Comparison of ENCODE assay signal across 11 cellular contexts in the genomic region with DNA sequence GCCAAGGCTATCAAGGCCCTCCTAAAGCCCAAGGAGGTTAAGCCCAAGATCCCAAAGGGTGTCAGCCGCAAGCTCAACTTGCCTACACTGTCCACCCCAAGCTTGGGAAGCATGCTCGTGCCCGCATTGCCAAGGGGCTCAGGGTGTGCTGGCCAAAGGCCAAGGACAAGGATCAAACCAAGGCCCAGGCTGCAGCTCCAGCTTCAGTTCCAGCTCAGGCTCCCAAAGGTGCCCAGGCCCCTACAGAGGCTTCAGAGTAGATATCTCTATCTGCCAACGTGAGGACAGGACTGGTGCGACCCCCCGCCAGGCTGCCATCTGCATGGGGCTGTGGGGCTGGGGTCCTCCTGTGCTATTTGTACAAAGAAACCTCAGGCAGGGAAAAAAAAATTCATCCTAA. TPM values are rescaled to one million over a fixed set of nuclear protein-coding genes. Genes with fewer than 3 reads are reported as not detected.
A peak's percentile ranks its signal among the peaks of the same experiment; 100 is the strongest.
DNase-seq lines count a peak whose midpoint lies in the region; ATAC-seq and TF ChIP-seq lines count a peak whose summit lies in the region.
"Had no signal": no experiment of that assay in that cellular context is flagged by ENCODE, and none has a peak within 500 bp of the region (broad histone marks: within the 10 kb centered on the region; RNA-seq: fewer than 3 reads in every experiment).

No MANE protein-coding gene starts in this region.

- peaks cover 6% of the 10 kb centered on the region for H3K36me3 Mint-ChIP-seq in activated naive CD8-positive, alpha-beta T cell
- peaks cover 15% of the 10 kb centered on the region for H3K36me3 Mint-ChIP-seq in activated naive CD8-positive, alpha-beta T cell treated with anti-CD3 and anti-CD28 coated beads for 36 hours
- peaks cover 6% of the 10 kb centered on the region for H3K36me3 Mint-ChIP-seq in activated T-helper 1 cell treated with anti-CD3 and anti-CD28 coated beads, Interleukin-12 subunit alpha, Interleukin-12 subunit beta, Interleukin-2, Interleukin-4 antibody, amounts not matched to agents 30 ng/mL and 10 ng/mL and 1 ng/mL, durations not matched to agents 14 hours and 24 hours and 36 hours (ENCODE audit: low read depth)

- no peaks in the 10 kb centered on the region for H3K9me3 ChIP-seq in right atrium auricular region

- H3K36me3 ChIP-seq in right atrium auricular region, result no peaks in the 10 kb centered on the region

- H3K4me3 Mint-ChIP-seq in activated naive CD8-positive, alpha-beta T cell, result peak overlapping the region; percentile 5
- H3K4me3 Mint-ChIP-seq in activated naive CD8-positive, alpha-beta T cell treated with anti-CD3 and anti-CD28 coated beads for 36 hours, result no peak overlapping the region
- H3K4me3 Mint-ChIP-seq in activated T-helper 1 cell treated with anti-CD3 and anti-CD28 coated beads, Interleukin-12 subunit alpha, Interleukin-12 subunit beta, Interleukin-2, Interleukin-4 antibody, amounts not matched to agents 30 ng/mL and 10 ng/mL and 1 ng/mL, durations not matched to agents 14 hours and 24 hours and 36 hours, result peak overlapping the region; percentile 84

- DNase-seq in activated naive CD8-positive, alpha-beta T cell treated with anti-CD3 and anti-CD28 coated beads for 36 hours, result no peak
- no peak for DNase-seq in activated T-helper 1 cell treated with anti-CD3 and anti-CD28 coated beads, Interleukin-12 subunit alpha, Interleukin-12 subunit beta, Interleukin-2, Interleukin-4 antibody, amounts not matched to agents 30 ng/mL and 10 ng/mL and 1 ng/mL, durations not matched to agents 14 hours and 24 hours and 36 hours (ENCODE audit: low spot score)
- DNase-seq in right atrium auricular region (ENCODE audit: low spot score) (no peak), skeletal muscle cell (ENCODE audit: low read depth) (no peak), NOMO-1 (lab: John Stamatoyannopoulos, UW; ENCODE audit: unreplicated experiment in 2 of 2) (no peak), foreskin melanocyte (no peak)
- DNase-seq: activated CD4-positive, CD25-positive, alpha-beta regulatory T cell; NCI-H774; stimulated activated naive CD8-positive, alpha-beta T cell treated with anti-CD3 and anti-CD28 coated beads, Interleukin-15, amount 100 ng/mL, for 72 hours had no signal

- H3K27me3 ChIP-seq in right atrium auricular region, result no peaks in the 10 kb centered on the region

- peak overlapping the region; percentile 86 to 90 for H3K4me3 ChIP-seq in right atrium auricular region
- peak overlapping the region; percentile 10 for H3K4me3 ChIP-seq in skeletal muscle cell (ENCODE audit: low read depth, low read length)

- H3K4me1 Mint-ChIP-seq in activated naive CD8-positive, alpha-beta T cell (ENCODE audit: low read depth), result peaks cover 49% of the 10 kb centered on the region
- H3K4me1 Mint-ChIP-seq in activated naive CD8-positive, alpha-beta T cell treated with anti-CD3 and anti-CD28 coated beads for 36 hours, result peaks cover 41% of the 10 kb centered on the region
- peaks cover 54% of the 10 kb centered on the region for H3K4me1 Mint-ChIP-seq in activated T-helper 1 cell treated with anti-CD3 and anti-CD28 coated beads, Interleukin-12 subunit alpha, Interleukin-12 subunit beta, Interleukin-2, Interleukin-4 antibody, amounts not matched to agents 30 ng/mL and 10 ng/mL and 1 ng/mL, durations not matched to agents 14 hours and 24 hours and 36 hours (ENCODE audit: low read depth)

- TF ChIP-seq CTCF in right atrium auricular region (IDR thresholded peaks at IDR 0.05), result no peak

- H3K27me3 Mint-ChIP-seq in activated naive CD8-positive, alpha-beta T cell, result peaks cover 7% of the 10 kb centered on the region
- peaks cover 26% of the 10 kb centered on the region for H3K27me3 Mint-ChIP-seq in activated naive CD8-positive, alpha-beta T cell treated with anti-CD3 and anti-CD28 coated beads for 36 hours
- peaks cover 28% of the 10 kb centered on the region for H3K27me3 Mint-ChIP-seq in activated T-helper 1 cell treated with anti-CD3 and anti-CD28 coated beads, Interleukin-12 subunit alpha, Interleukin-12 subunit beta, Interleukin-2, Interleukin-4 antibody, amounts not matched to agents 30 ng/mL and 10 ng/mL and 1 ng/mL, durations not matched to agents 14 hours and 24 hours and 36 hours (ENCODE audit: insufficient read depth)

- peak overlapping the region; percentile 98 to 99 for H3K27ac ChIP-seq in right atrium auricular region

- no peak for ATAC-seq in GM18861 (IDR thresholded peaks at IDR 0.05; ENCODE audit: unreplicated experiment)
- ATAC-seq: stimulated activated naive CD8-positive, alpha-beta T cell treated with anti-CD3 and anti-CD28 coated beads, Interleukin-15, amount 100 ng/mL, for 72 hours had no signal

- peaks cover 0 to 25% of the 10 kb centered on the region in 2 donors for H3K4me1 ChIP-seq in right atrium auricular region

- intact Hi-C loops in activated T-helper 1 cell treated with anti-CD3 and anti-CD28 coated beads, Interleukin-12 subunit alpha, Interleukin-12 subunit beta, Interleukin-2, Interleukin-4 antibody, amounts not matched to agents 30 ng/mL and 10 ng/mL and 1 ng/mL, durations not matched to agents 14 hours and 24 hours and 36 hours (cut with micrococcal nuclease), result loop anchor here (5.0 to 10.0 kb wide), 4 partner anchors 528 to 1736 kb away; a partner anchor contains a TSS

- no peaks in the 10 kb centered on the region for H3K9me3 Mint-ChIP-seq in activated naive CD8-positive, alpha-beta T cell (ENCODE audit: low read depth)
- no peaks in the 10 kb centered on the region for H3K9me3 Mint-ChIP-seq in activated naive CD8-positive, alpha-beta T cell treated with anti-CD3 and anti-CD28 coated beads for 36 hours
- H3K9me3 Mint-ChIP-seq in activated T-helper 1 cell treated with anti-CD3 and anti-CD28 coated beads, Interleukin-12 subunit alpha, Interleukin-12 subunit beta, Interleukin-2, Interleukin-4 antibody, amounts not matched to agents 30 ng/mL and 10 ng/mL and 1 ng/mL, durations not matched to agents 14 hours and 24 hours and 36 hours, result no peaks in the 10 kb centered on the region
- H3K9me3 Mint-ChIP-seq: stimulated activated naive CD8-positive, alpha-beta T cell treated with anti-CD3 and anti-CD28 coated beads, Interleukin-15, amount 100 ng/mL, for 72 hours had no signal

- H3K27ac Mint-ChIP-seq in activated naive CD8-positive, alpha-beta T cell, result no peak overlapping the region
- no peak overlapping the region for H3K27ac Mint-ChIP-seq in activated naive CD8-positive, alpha-beta T cell treated with anti-CD3 and anti-CD28 coated beads for 36 hours
- no peak overlapping the region for H3K27ac Mint-ChIP-seq in activated T-helper 1 cell treated with anti-CD3 and anti-CD28 coated beads, Interleukin-12 subunit alpha, Interleukin-12 subunit beta, Interleukin-2, Interleukin-4 antibody, amounts not matched to agents 30 ng/mL and 10 ng/mL and 1 ng/mL, durations not matched to agents 14 hours and 24 hours and 36 hours
- H3K27ac Mint-ChIP-seq: stimulated activated naive CD8-positive, alpha-beta T cell treated with anti-CD3 and anti-CD28 coated beads, Interleukin-15, amount 100 ng/mL, for 72 hours had no signal

RNA-seq across cellular contexts. Expression of a gene that starts 3.3 kb away (rescaled TPM):
- total RNA-seq in activated naive CD8-positive, alpha-beta T cell treated with anti-CD3 and anti-CD28 coated beads for 36 hours, result 10 to 100 TPM; 12.8 to 13.0 TPM
- 11.8 and 15.1 TPM in 2 replicates for total RNA-seq in activated T-helper 1 cell treated with anti-CD3 and anti-CD28 coated beads, Interleukin-12 subunit alpha, Interleukin-12 subunit beta, Interleukin-2, Interleukin-4 antibody, amounts not matched to agents 30 ng/mL and 10 ng/mL and 1 ng/mL, durations not matched to agents 14 hours and 24 hours and 36 hours
- total RNA-seq in right atrium auricular region, result 10 to 100 TPM; 30.1 to 31.4 TPM
